32 cellular contexts compared by ENCODE assay signal in genomic region chr12:12922978-12923377, GRCh38. TPM values are rescaled to one million over a fixed set of nuclear protein-coding genes. Genes with fewer than 3 reads are reported as not detected.
"Had no signal": no experiment of that assay in that cellular context is flagged by ENCODE, and none has a peak within 500 bp of the region (broad histone marks: within the 10 kb centered on the region; RNA-seq: fewer than 3 reads in every experiment).

No MANE protein-coding gene starts in this region.

- H3K9me3 ChIP-seq: colonic mucosa, esophagus squamous epithelium, gastrocnemius medialis, left lung, lower lobe of right lung, mucosa of descending colon had no signal

- DNase-seq: colonic mucosa; dermis blood vessel endothelial cell; effector CD4-positive, alpha-beta T cell; effector memory CD8-positive, alpha-beta T cell; endodermal cell; erythroblast; esophagus squamous epithelium; foreskin fibroblast; foreskin melanocyte; gastrocnemius medialis; glutamatergic neuron; head of caudate nucleus; heart right ventricle; hippocampal formation; left cardiac atrium; left lung; left ventricle myocardium superior; lower lobe of right lung; mesenchymal stem cell; mucosa of descending colon; naive B cell had no signal

- H3K4me1 ChIP-seq: colonic mucosa, gastrocnemius medialis, left lung had no signal

- FAIRE-seq: endometrium, islet of Langerhans, keratinocyte had no signal

- ATAC-seq: effector memory CD8-positive, alpha-beta T cell; esophagus mucosa; left lung; lower lobe of right lung; mucosa of descending colon had no signal

- H3K27me3 ChIP-seq: colonic mucosa, dorsolateral prefrontal cortex, esophagus squamous epithelium, gastrocnemius medialis, left lung had no signal

- H3K27ac ChIP-seq: colonic mucosa, gastrocnemius medialis, left lung, lower lobe of right lung had no signal

- H3K4me3 ChIP-seq: colonic mucosa, dorsolateral prefrontal cortex, esophagus squamous epithelium, gastrocnemius medialis, heart right ventricle, left lung, lower lobe of right lung, mucosa of descending colon had no signal

- H3K36me3 ChIP-seq: colonic mucosa, esophagus squamous epithelium, gastrocnemius medialis, heart right ventricle, left lung, lower lobe of right lung had no signal

RNA-seq across cellular contexts. Expression of gene GPRC5D, which starts 29.0 kb away (rescaled TPM):
- total RNA-seq: endodermal cell, esophagus mucosa, gastrocnemius medialis, glomerular endothelial cell, heart right ventricle, kidney epithelial cell, left cardiac atrium, left lung, left ventricle myocardium superior, lower lobe of right lung, lung microvascular endothelial cell, mesenteric fat pad, mesothelial cell of epicardium, mucosa of descending colon, myocyte had no signal
